ENCODE assay signal across 19 cellular contexts in genomic region chr3:20254268-20255117, GRCh38.
"Had no signal": no experiment of that assay in that cellular context is flagged by ENCODE, and none has a peak within 500 bp of the region (broad histone marks: within the 10 kb centered on the region; RNA-seq: fewer than 3 reads in every experiment).

No MANE protein-coding gene starts in this region.

- H3K36me3 Mint-ChIP-seq: mesothelial cell of epicardium; natural killer cell treated with Interleukin-12 subunit alpha and Interleukin-12 subunit beta and Interleukin-15 and Interleukin-18, amount 100 ng/mL, for 72 hours; type B pancreatic cell had no signal

- H3K27me3 Mint-ChIP-seq: stimulated activated naive CD8-positive, alpha-beta T cell treated with anti-CD3 and anti-CD28 coated beads, Interleukin-15, amount 100 ng/mL, for 72 hours; type B pancreatic cell had no signal

- H3K27me3 ChIP-seq: brain microvascular endothelial cell, suprapubic skin had no signal

- H3K4me1 ChIP-seq: suprapubic skin had no signal

- H3K27ac Mint-ChIP-seq: activated T-cell treated with anti-CD3 and anti-CD28 coated beads, Interleukin-2, amount 50 U/mL, for 72 hours; mesothelial cell of epicardium; natural killer cell treated with Interleukin-12 subunit alpha and Interleukin-12 subunit beta and Interleukin-15 and Interleukin-18, amount 100 ng/mL, for 72 hours; stimulated activated naive CD8-positive, alpha-beta T cell treated with anti-CD3 and anti-CD28 coated beads, Interleukin-15, amount 100 ng/mL, for 72 hours; type B pancreatic cell had no signal

- H3K27ac ChIP-seq: brain microvascular endothelial cell, coronary artery, suprapubic skin had no signal

- H3K4me1 Mint-ChIP-seq: mesothelial cell of epicardium; stimulated activated naive CD8-positive, alpha-beta T cell treated with anti-CD3 and anti-CD28 coated beads, Interleukin-15, amount 100 ng/mL, for 72 hours had no signal

- H3K4me2 ChIP-seq: smooth muscle cell had no signal

- H3K36me3 ChIP-seq: brain microvascular endothelial cell, suprapubic skin had no signal

- DNase-seq: activated CD4-positive, alpha-beta T cell treated with anti-CD3 and anti-CD28 coated beads for 1 hour; activated effector memory CD4-positive, alpha-beta T cell treated with anti-CD3 and anti-CD28 coated beads, Interleukin-2, amount 50 U/mL, for 16 hours; activated naive CD4-positive, alpha-beta T cell treated with anti-CD3 and anti-CD28 coated beads, Interleukin-2, amount 50 U/mL, for 16 hours; activated T-cell treated with anti-CD3 and anti-CD28 coated beads, Interleukin-2, amount 50 U/mL, for 72 hours; brain microvascular endothelial cell; erythroblast; head of caudate nucleus; nucleus accumbens; stimulated activated CD4-positive, alpha-beta T cell treated with anti-CD3 and anti-CD28 coated beads, Interleukin-4, amount 100 ng/mL, for 1 hour; stimulated activated naive CD8-positive, alpha-beta T cell treated with anti-CD3 and anti-CD28 coated beads, Interleukin-15, amount 100 ng/mL, for 72 hours; T-helper 9 cell had no signal

- H3K9me3 Mint-ChIP-seq: natural killer cell treated with Interleukin-12 subunit alpha and Interleukin-12 subunit beta and Interleukin-15 and Interleukin-18, amount 100 ng/mL, for 72 hours had no signal

- H3K4me3 Mint-ChIP-seq: activated T-cell treated with anti-CD3 and anti-CD28 coated beads, Interleukin-2, amount 50 U/mL, for 72 hours; mesothelial cell of epicardium; natural killer cell treated with Interleukin-12 subunit alpha and Interleukin-12 subunit beta and Interleukin-15 and Interleukin-18, amount 100 ng/mL, for 72 hours; stimulated activated naive CD8-positive, alpha-beta T cell treated with anti-CD3 and anti-CD28 coated beads, Interleukin-15, amount 100 ng/mL, for 72 hours; type B pancreatic cell had no signal

- H3K4me3 ChIP-seq: coronary artery, smooth muscle cell, suprapubic skin had no signal

- ATAC-seq: activated T-cell treated with anti-CD3 and anti-CD28 coated beads, Interleukin-2, amount 50 U/mL, for 72 hours; left lobe of liver; natural killer cell treated with Interleukin-12 subunit alpha and Interleukin-12 subunit beta and Interleukin-15 and Interleukin-18, amount 100 ng/mL, for 72 hours; sciatic nerve; stimulated activated naive CD8-positive, alpha-beta T cell treated with anti-CD3 and anti-CD28 coated beads, Interleukin-15, amount 100 ng/mL, for 72 hours had no signal
